In genomic region chr2:62065243-62065642, GRCh38 we compare ENCODE assay signal across 20 cellular contexts.
"Had no signal": no experiment of that assay in that cellular context is flagged by ENCODE, and none has a peak within 500 bp of the region (broad histone marks: within the 10 kb centered on the region; RNA-seq: fewer than 3 reads in every experiment).

No MANE protein-coding gene starts in this region.

- FAIRE-seq: HepG2 had no signal

- DNase-seq: IMR-90, Karpas-422, KG1, MM.1S, NCI-H1092 treated with DMSO at 0.1 percent for 48 hours, NCI-H1436, NCI-H187, NCI-H2029 treated with DMSO at 0.1 percent for 48 hours, NCI-H2171 treated with DMSO at 0.1 percent for 48 hours, NCI-H524 treated with DMSO at 0.1 percent for 48 hours, NCI-H69, NCI-H774, PC-3, SHP77, SK-N-SH, SW 1271, T-helper 1 cell had no signal

- H3K4me2 ChIP-seq: SK-N-SH had no signal

- H3K9me3 ChIP-seq: SK-N-SH had no signal

- H3K9me2 ChIP-seq: SK-N-SH had no signal

- H3K27ac ChIP-seq: RWPE1 had no signal

- H3K9ac ChIP-seq: SK-N-SH had no signal

- ATAC-seq: HepG2, Panc1, PC-3 had no signal
